8 cellular contexts compared by ENCODE assay signal in genomic region chr2:172253190-172254052, GRCh38.
DNase-seq lines count a peak whose midpoint lies in the region; ATAC-seq and TF ChIP-seq lines count a peak whose summit lies in the region.
"Had no signal": no experiment of that assay in that cellular context is flagged by ENCODE, and none has a peak within 500 bp of the region (broad histone marks: within the 10 kb centered on the region; RNA-seq: fewer than 3 reads in every experiment).

No MANE protein-coding gene starts in this region.

- ATAC-seq in GM18505 (IDR thresholded peaks at IDR 0.05; ENCODE audit: unreplicated experiment) (no peak), HG02938 (IDR thresholded peaks at IDR 0.05; ENCODE audit: unreplicated experiment) (no peak)

- CTCF ChIA-PET in RWPE1 (lab: Yijun Ruan, JAX): interaction anchor here (0.5 to 1.3 kb wide), 5 partner anchors 11 to 232 kb away, joined by 3 to 4 read pairs (median 3); no protein-coding TSS in a partner anchor

- no peak for TF ChIP-seq CTCF in RWPE1 (conservative IDR thresholded peaks at IDR 0.05; ENCODE audit: low read depth)

- POLR2A ChIA-PET in RWPE1 (lab: Yijun Ruan, JAX; ENCODE audit: low non-redundant PET): interaction anchor here (0.6 to 0.7 kb wide), 2 partner anchors 24 to 44 kb away, joined by 3 to 4 read pairs; no protein-coding TSS in a partner anchor

- peak; percentile 98 for DNase-seq in H4 (ENCODE audit: low spot score)
- peak; percentile 92 for DNase-seq in RWPE1 (ENCODE audit: low spot score)
- DNase-seq in amniotic epithelial cell (ENCODE audit: low read depth): peak; percentile 99
- peak; percentile 90 for DNase-seq in kidney glomerular epithelial cell (lab: John Stamatoyannopoulos, UW)
- peak; percentile 17 for DNase-seq in stimulated activated CD8-positive, alpha-beta memory T cell treated with anti-CD3 and anti-CD28 coated beads, Interleukin-12 subunit alpha, Interleukin-12 subunit beta, amount 100 ng/mL, for 1 hour (ENCODE audit: low read depth)

- H3K27ac ChIP-seq in RWPE1: peak overlapping the region; percentile 99
- H3K27ac ChIP-seq: VCaP had no signal

- TF ChIP-seq POLR2A in GM18505 (IDR thresholded peaks at IDR 0.05; ENCODE audit: borderline replicate concordance, extremely low read depth, insufficient read depth, insufficient read length): no peak

Comparison
In these comparisons a context has a peak if more than half of its experiments do, and no peak if none do; other contexts are left out.
1. DNase-seq: peak in every context shown above with its lines; median percentile 99 in amniotic epithelial cell; 98 in H4; 92 in RWPE1; 90 in kidney glomerular epithelial cell; 17 in stimulated activated CD8-positive, alpha-beta memory T cell treated with anti-CD3 and anti-CD28 coated beads, Interleukin-12 subunit alpha, Interleukin-12 subunit beta, amount 100 ng/mL, for 1 hour.